Comparison of ENCODE assay signal across 1 cellular context in the genomic region with DNA sequence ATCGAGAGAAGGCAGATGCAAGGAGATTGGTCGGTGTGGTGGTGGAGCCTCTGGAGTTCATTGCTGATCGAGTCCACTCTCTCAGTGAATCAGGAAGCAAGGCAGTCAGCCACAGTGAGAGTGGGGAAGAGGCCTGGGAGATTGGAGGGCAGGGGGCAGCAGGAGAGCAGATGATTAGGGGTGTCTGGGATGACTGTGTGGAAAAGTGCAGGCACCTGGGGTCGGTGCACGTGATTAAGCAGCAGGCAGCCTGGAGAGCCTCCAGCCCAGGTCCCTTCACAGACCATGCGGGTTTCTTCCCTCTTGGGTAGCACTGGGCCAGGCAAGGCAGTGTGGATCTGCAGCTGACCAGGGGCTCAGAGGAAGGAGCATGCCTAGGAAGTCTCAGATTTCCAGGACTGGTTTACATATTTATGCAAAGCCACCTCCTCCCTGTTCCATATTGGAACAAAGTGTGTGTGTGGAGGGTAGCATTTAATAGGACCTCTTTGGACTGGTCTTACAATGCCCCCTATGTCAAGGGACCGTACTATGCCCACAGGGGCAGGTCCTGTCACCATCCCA.
TF ChIP-seq lines count a peak whose summit lies in the region.

No MANE protein-coding gene starts in this region.

TF ChIP-seq in IMR-90, 13 proteins besides CTCF, POLR2A, EP300 and RAD21:
- TF ChIP-seq, protein P1, sequence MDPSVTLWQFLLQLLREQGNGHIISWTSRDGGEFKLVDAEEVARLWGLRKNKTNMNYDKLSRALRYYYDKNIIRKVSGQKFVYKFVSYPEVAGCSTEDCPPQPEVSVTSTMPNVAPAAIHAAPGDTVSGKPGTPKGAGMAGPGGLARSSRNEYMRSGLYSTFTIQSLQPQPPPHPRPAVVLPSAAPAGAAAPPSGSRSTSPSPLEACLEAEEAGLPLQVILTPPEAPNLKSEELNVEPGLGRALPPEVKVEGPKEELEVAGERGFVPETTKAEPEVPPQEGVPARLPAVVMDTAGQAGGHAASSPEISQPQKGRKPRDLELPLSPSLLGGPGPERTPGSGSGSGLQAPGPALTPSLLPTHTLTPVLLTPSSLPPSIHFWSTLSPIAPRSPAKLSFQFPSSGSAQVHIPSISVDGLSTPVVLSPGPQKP (IDR thresholded peaks at IDR 0.05; ENCODE audit: borderline replicate concordance, low read depth, low read length) = no peak
- TF ChIP-seq BHLHE40 (IDR thresholded peaks at IDR 0.05; ENCODE audit: low read depth, low read length) (no peak), MAZ (IDR thresholded peaks at IDR 0.05; ENCODE audit: borderline replicate concordance, low read depth, low read length) (no peak), RCOR1 (IDR thresholded peaks at IDR 0.05; ENCODE audit: insufficient replicate concordance, low read length) (no peak), NFE2L2 (IDR thresholded peaks at IDR 0.05; ENCODE audit: low read depth, low read length) (no peak), MAFK (IDR thresholded peaks at IDR 0.05; ENCODE audit: low read depth, low read length) (no peak), RFX5 (IDR thresholded peaks at IDR 0.05; ENCODE audit: low read depth, low read length) (no peak), FOS (IDR thresholded peaks at IDR 0.05; ENCODE audit: low read depth, low read length) (no peak), CEBPB (IDR thresholded peaks at IDR 0.05; ENCODE audit: low read depth, low read length) (no peak)
- TF ChIP-seq, protein P2, sequence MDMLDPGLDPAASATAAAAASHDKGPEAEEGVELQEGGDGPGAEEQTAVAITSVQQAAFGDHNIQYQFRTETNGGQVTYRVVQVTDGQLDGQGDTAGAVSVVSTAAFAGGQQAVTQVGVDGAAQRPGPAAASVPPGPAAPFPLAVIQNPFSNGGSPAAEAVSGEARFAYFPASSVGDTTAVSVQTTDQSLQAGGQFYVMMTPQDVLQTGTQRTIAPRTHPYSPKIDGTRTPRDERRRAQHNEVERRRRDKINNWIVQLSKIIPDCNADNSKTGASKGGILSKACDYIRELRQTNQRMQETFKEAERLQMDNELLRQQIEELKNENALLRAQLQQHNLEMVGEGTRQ (IDR thresholded peaks at IDR 0.05; ENCODE audit: low read depth, low read length) = no peak
